6 cellular contexts compared by ENCODE assay signal in the genomic region with DNA sequence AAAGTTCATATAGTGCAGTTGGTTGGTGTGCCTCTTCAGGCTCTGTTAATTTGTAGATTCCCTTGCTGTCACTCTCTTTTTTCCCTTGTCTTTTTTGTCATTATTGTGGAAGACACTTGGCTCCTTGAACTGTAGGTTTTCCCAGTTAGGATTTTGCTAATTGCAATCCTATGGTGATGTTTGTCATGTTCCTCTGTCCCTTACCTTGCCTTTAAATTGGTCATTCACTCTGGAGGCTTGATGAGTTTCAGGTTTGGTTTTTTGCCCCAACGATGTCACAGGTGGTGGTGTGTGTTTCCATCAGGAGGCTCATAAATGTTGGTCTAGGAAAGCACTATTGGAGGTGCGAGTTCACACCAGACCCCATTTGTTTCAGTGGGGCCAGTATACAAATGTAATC.
"Had no signal": no experiment of that assay in that cellular context is flagged by ENCODE, and none has a peak within 500 bp of the region (broad histone marks: within the 10 kb centered on the region; RNA-seq: fewer than 3 reads in every experiment).

No MANE protein-coding gene starts in this region.

- FAIRE-seq: HTR-8/SVneo had no signal

- H3K9ac ChIP-seq: KMS-11 had no signal

- DNase-seq: IMR-90, KBM-7, KG1 had no signal

- H3K4me2 ChIP-seq: KMS-11 had no signal

- H3K27ac ChIP-seq: HL-60, KMS-11 had no signal
